Comparison of ENCODE assay signal across 18 cellular contexts in the genomic region with DNA sequence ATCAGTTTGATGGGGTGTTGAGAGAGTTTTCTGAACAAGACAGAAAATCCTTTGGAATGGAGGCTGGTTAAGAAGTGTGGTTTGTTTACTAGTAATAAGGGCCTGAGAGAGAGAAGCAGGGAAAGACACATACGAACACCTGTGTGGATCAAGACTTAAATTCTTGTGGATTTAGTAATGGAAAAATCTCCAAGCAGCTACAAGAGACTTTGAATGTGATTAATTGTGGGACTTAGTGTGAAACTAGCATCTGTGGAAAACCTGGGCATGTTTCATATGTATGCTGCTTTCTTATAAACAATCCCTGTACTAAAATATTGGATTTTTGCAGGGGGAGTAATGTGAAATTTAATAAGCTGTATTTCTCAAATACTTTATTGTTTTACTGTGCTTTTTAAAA.
"Had no signal": no experiment of that assay in that cellular context is flagged by ENCODE, and none has a peak within 500 bp of the region (broad histone marks: within the 10 kb centered on the region; RNA-seq: fewer than 3 reads in every experiment).

No MANE protein-coding gene starts in this region.

- H3K4me3 ChIP-seq: coronary artery, dorsolateral prefrontal cortex, esophagus muscularis mucosa, gastrocnemius medialis, heart left ventricle, left lung, lower lobe of right lung, mucosa of descending colon had no signal

- H3K36me3 ChIP-seq: esophagus muscularis mucosa, gastrocnemius medialis, heart left ventricle, left lung, lower lobe of right lung had no signal

- H3K9me3 ChIP-seq: esophagus muscularis mucosa, gastrocnemius medialis, heart left ventricle, left lung, lower lobe of right lung, mucosa of descending colon had no signal

- H3K9me3 Mint-ChIP-seq: mesothelial cell of epicardium had no signal

- DNase-seq: dermis blood vessel endothelial cell; dorsolateral prefrontal cortex; effector CD4-positive, alpha-beta T cell; effector memory CD4-positive, alpha-beta T cell; foreskin melanocyte; gastrocnemius medialis; heart left ventricle; hippocampal formation; left cardiac atrium; left lung; left ventricle myocardium superior; lower lobe of right lung; mesenchymal stem cell; mucosa of descending colon; naive B cell had no signal

- H3K27me3 ChIP-seq: dorsolateral prefrontal cortex, esophagus muscularis mucosa, gastrocnemius medialis, heart left ventricle, left lung had no signal

- ATAC-seq: gastrocnemius medialis, heart left ventricle, left cardiac atrium, left lung, left ventricle myocardium superior, lower lobe of right lung, mucosa of descending colon had no signal

- H3K36me3 Mint-ChIP-seq: mesothelial cell of epicardium, naive B cell had no signal

- H3K27ac Mint-ChIP-seq: mesothelial cell of epicardium, naive B cell had no signal

- H3K27ac ChIP-seq: coronary artery, dorsolateral prefrontal cortex, esophagus muscularis mucosa, gastrocnemius medialis, heart left ventricle, left lung, lower lobe of right lung had no signal

- H3K4me1 ChIP-seq: esophagus muscularis mucosa, gastrocnemius medialis, heart left ventricle, left lung, lower lobe of right lung had no signal
